Comparison of ENCODE assay signal across 1 cellular context in the genomic region with DNA sequence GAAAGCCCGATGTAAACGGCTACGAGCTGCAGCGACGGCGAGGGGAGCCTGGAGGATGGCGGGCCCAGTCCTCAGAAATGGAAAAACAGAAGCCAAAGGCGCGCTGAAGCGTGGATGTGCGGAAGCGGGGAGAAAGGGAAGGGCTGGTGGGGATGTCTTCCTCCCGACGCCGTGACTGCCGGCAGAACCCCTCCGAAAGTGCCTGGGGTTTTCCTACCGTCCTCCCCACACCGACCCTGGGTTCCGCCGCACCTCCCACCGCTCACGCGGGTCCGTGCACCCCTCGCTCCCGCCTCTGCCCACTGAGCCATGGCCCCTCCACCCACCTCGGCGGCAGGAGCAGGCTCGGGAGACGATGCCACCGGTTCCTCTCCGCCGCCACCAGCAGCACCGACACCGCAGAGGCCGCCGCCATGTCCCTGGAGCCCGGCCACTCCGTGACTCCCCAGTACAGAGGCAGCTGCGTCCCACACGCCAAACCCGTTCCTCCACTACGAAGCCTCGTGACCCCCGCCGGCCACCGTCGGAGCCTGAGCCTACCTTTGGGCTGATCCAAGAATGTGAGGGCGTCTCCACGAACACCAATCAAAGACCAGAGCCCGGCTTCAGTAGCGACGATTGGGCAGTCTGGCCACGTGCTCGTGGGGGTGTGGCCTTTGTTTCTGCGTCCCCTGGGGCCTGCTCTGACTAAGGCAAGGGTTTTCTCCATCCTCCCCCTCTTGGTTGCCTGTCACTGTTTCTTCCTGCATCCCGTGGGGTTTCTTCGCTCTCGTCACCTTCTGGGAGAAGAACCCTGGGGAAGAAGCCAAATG.
A peak's percentile ranks its signal among the peaks of the same experiment; 100 is the strongest.
TF ChIP-seq lines count a peak whose summit lies in the region.

A gene (minus strand): TSS at position 471 of the 812 bp plus-strand sequence. CDS start 56 bp downstream, at position 415.

TF ChIP-seq in HepG2, 621 proteins besides CTCF, POLR2A, EP300 and RAD21 (continued from another document and continues in another):
- TF ChIP-seq, protein P1, sequence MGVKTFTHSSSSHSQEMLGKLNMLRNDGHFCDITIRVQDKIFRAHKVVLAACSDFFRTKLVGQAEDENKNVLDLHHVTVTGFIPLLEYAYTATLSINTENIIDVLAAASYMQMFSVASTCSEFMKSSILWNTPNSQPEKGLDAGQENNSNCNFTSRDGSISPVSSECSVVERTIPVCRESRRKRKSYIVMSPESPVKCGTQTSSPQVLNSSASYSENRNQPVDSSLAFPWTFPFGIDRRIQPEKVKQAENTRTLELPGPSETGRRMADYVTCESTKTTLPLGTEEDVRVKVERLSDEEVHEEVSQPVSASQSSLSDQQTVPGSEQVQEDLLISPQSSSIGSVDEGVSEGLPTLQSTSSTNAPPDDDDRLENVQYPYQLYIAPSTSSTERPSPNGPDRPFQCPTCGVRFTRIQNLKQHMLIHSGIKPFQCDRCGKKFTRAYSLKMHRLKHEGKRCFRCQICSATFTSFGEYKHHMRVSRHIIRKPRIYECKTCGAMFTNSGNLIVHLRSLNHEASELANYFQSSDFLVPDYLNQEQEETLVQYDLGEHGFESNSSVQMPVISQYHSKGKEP (CRISPR knock-in tag; IDR thresholded peaks at IDR 0.05): no peak
- peak; percentile 22; the same call in 1 of the 2 replicates for TF ChIP-seq MIER2 (CRISPR knock-in tag; IDR thresholded peaks at IDR 0.05)
- no peak for TF ChIP-seq ZNF546 (CRISPR knock-in tag; conservative IDR thresholded peaks at IDR 0.05)
- TF ChIP-seq CHCHD3 (CRISPR knock-in tag; IDR thresholded peaks at IDR 0.05): no peak
- peak; percentile 91; the same call in 1 of the 2 replicates for TF ChIP-seq ZNF891 (CRISPR knock-in tag; IDR thresholded peaks at IDR 0.05)
- peak; percentile 84; the same call in 1 of the 2 replicates for TF ChIP-seq ZNF709 (CRISPR knock-in tag; IDR thresholded peaks at IDR 0.05)
- peak; percentile 60; the same call in 1 of the 2 replicates for TF ChIP-seq ZNF790 (CRISPR knock-in tag; IDR thresholded peaks at IDR 0.05; ENCODE audit: borderline replicate concordance)
- peak; percentile 85 for TF ChIP-seq ZFY (CRISPR knock-in tag; IDR thresholded peaks at IDR 0.05)
- TF ChIP-seq KDM5A (IDR thresholded peaks at IDR 0.05; ENCODE audit: borderline replicate concordance, low read length): peak; percentile 76
- peak; percentile 78; the same call in 1 of the 2 replicates for TF ChIP-seq PRMT3 (CRISPR knock-in tag; IDR thresholded peaks at IDR 0.05; ENCODE audit: borderline replicate concordance, low read depth)
- peak; percentile 76; the same call in 1 of the 2 replicates for TF ChIP-seq ZNF782 (CRISPR knock-in tag; IDR thresholded peaks at IDR 0.05; ENCODE audit: borderline replicate concordance)
- TF ChIP-seq, protein P2, sequence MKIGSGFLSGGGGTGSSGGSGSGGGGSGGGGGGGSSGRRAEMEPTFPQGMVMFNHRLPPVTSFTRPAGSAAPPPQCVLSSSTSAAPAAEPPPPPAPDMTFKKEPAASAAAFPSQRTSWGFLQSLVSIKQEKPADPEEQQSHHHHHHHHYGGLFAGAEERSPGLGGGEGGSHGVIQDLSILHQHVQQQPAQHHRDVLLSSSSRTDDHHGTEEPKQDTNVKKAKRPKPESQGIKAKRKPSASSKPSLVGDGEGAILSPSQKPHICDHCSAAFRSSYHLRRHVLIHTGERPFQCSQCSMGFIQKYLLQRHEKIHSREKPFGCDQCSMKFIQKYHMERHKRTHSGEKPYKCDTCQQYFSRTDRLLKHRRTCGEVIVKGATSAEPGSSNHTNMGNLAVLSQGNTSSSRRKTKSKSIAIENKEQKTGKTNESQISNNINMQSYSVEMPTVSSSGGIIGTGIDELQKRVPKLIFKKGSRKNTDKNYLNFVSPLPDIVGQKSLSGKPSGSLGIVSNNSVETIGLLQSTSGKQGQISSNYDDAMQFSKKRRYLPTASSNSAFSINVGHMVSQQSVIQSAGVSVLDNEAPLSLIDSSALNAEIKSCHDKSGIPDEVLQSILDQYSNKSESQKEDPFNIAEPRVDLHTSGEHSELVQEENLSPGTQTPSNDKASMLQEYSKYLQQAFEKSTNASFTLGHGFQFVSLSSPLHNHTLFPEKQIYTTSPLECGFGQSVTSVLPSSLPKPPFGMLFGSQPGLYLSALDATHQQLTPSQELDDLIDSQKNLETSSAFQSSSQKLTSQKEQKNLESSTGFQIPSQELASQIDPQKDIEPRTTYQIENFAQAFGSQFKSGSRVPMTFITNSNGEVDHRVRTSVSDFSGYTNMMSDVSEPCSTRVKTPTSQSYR (CRISPR knock-in tag; IDR thresholded peaks at IDR 0.05; ENCODE audit: borderline replicate concordance): peak; percentile 36; the same call in 1 of the 2 replicates
- no peak for TF ChIP-seq HNRNPUL1 (IDR thresholded peaks at IDR 0.05; ENCODE audit: low read depth, low read length)
- TF ChIP-seq, protein P3, sequence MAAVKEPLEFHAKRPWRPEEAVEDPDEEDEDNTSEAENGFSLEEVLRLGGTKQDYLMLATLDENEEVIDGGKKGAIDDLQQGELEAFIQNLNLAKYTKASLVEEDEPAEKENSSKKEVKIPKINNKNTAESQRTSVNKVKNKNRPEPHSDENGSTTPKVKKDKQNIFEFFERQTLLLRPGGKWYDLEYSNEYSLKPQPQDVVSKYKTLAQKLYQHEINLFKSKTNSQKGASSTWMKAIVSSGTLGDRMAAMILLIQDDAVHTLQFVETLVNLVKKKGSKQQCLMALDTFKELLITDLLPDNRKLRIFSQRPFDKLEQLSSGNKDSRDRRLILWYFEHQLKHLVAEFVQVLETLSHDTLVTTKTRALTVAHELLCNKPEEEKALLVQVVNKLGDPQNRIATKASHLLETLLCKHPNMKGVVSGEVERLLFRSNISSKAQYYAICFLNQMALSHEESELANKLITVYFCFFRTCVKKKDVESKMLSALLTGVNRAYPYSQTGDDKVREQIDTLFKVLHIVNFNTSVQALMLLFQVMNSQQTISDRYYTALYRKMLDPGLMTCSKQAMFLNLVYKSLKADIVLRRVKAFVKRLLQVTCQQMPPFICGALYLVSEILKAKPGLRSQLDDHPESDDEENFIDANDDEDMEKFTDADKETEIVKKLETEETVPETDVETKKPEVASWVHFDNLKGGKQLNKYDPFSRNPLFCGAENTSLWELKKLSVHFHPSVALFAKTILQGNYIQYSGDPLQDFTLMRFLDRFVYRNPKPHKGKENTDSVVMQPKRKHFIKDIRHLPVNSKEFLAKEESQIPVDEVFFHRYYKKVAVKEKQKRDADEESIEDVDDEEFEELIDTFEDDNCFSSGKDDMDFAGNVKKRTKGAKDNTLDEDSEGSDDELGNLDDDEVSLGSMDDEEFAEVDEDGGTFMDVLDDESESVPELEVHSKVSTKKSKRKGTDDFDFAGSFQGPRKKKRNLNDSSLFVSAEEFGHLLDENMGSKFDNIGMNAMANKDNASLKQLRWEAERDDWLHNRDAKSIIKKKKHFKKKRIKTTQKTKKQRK (IDR thresholded peaks at IDR 0.05; ENCODE audit: low read length): no peak
- TF ChIP-seq, protein P4, sequence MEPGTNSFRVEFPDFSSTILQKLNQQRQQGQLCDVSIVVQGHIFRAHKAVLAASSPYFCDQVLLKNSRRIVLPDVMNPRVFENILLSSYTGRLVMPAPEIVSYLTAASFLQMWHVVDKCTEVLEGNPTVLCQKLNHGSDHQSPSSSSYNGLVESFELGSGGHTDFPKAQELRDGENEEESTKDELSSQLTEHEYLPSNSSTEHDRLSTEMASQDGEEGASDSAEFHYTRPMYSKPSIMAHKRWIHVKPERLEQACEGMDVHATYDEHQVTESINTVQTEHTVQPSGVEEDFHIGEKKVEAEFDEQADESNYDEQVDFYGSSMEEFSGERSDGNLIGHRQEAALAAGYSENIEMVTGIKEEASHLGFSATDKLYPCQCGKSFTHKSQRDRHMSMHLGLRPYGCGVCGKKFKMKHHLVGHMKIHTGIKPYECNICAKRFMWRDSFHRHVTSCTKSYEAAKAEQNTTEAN (CRISPR knock-in tag; conservative IDR thresholded peaks at IDR 0.05): peak; percentile 51; the same call in 1 of the 2 replicates
- no peak; the same call in 1 of the 2 replicates for TF ChIP-seq MAZ (IDR thresholded peaks at IDR 0.05; ENCODE audit: borderline replicate concordance, low read depth, low read length)
- TF ChIP-seq MAZ (CRISPR knock-in tag; IDR thresholded peaks at IDR 0.05; ENCODE audit: low read depth): peak; percentile 31; the same call in 1 of the 2 replicates
- TF ChIP-seq, protein P5, sequence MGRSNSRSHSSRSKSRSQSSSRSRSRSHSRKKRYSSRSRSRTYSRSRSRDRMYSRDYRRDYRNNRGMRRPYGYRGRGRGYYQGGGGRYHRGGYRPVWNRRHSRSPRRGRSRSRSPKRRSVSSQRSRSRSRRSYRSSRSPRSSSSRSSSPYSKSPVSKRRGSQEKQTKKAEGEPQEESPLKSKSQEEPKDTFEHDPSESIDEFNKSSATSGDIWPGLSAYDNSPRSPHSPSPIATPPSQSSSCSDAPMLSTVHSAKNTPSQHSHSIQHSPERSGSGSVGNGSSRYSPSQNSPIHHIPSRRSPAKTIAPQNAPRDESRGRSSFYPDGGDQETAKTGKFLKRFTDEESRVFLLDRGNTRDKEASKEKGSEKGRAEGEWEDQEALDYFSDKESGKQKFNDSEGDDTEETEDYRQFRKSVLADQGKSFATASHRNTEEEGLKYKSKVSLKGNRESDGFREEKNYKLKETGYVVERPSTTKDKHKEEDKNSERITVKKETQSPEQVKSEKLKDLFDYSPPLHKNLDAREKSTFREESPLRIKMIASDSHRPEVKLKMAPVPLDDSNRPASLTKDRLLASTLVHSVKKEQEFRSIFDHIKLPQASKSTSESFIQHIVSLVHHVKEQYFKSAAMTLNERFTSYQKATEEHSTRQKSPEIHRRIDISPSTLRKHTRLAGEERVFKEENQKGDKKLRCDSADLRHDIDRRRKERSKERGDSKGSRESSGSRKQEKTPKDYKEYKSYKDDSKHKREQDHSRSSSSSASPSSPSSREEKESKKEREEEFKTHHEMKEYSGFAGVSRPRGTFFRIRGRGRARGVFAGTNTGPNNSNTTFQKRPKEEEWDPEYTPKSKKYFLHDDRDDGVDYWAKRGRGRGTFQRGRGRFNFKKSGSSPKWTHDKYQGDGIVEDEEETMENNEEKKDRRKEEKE (IDR thresholded peaks at IDR 0.05): no peak
- no peak for TF ChIP-seq SOX13 (IDR thresholded peaks at IDR 0.05)
- TF ChIP-seq SOX13 (CRISPR knock-in tag; conservative IDR thresholded peaks at IDR 0.05 in 1 of 2, IDR thresholded peaks at IDR 0.05 in 1 of 2): peak in 1 of 2 experiments; percentile 24; a peak in 2 of 4 replicates
- no peak for TF ChIP-seq ZNF441 (CRISPR knock-in tag; IDR thresholded peaks at IDR 0.05; ENCODE audit: borderline replicate concordance)
- no peak for TF ChIP-seq ATM (IDR thresholded peaks at IDR 0.05; ENCODE audit: borderline replicate concordance)
- no peak for TF ChIP-seq KLF9 (CRISPR knock-in tag; IDR thresholded peaks at IDR 0.05; ENCODE audit: low read depth)
- TF ChIP-seq ZSCAN30 (CRISPR knock-in tag; IDR thresholded peaks at IDR 0.05): no peak
- TF ChIP-seq, protein P6, sequence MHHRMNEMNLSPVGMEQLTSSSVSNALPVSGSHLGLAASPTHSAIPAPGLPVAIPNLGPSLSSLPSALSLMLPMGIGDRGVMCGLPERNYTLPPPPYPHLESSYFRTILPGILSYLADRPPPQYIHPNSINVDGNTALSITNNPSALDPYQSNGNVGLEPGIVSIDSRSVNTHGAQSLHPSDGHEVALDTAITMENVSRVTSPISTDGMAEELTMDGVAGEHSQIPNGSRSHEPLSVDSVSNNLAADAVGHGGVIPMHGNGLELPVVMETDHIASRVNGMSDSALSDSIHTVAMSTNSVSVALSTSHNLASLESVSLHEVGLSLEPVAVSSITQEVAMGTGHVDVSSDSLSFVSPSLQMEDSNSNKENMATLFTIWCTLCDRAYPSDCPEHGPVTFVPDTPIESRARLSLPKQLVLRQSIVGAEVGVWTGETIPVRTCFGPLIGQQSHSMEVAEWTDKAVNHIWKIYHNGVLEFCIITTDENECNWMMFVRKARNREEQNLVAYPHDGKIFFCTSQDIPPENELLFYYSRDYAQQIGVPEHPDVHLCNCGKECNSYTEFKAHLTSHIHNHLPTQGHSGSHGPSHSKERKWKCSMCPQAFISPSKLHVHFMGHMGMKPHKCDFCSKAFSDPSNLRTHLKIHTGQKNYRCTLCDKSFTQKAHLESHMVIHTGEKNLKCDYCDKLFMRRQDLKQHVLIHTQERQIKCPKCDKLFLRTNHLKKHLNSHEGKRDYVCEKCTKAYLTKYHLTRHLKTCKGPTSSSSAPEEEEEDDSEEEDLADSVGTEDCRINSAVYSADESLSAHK (CRISPR knock-in tag; IDR thresholded peaks at IDR 0.05; ENCODE audit: borderline replicate concordance): no peak
- TF ChIP-seq NCOA5 (CRISPR knock-in tag; IDR thresholded peaks at IDR 0.05): no peak
- TF ChIP-seq MAFF (IDR thresholded peaks at IDR 0.05; ENCODE audit: low read depth, low read length): no peak
- no peak for TF ChIP-seq NFE2 (CRISPR knock-in tag; IDR thresholded peaks at IDR 0.05)
- TF ChIP-seq, protein P7, sequence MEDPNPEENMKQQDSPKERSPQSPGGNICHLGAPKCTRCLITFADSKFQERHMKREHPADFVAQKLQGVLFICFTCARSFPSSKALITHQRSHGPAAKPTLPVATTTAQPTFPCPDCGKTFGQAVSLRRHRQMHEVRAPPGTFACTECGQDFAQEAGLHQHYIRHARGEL (CRISPR knock-in tag; IDR thresholded peaks at IDR 0.05): no peak
- no peak for TF ChIP-seq ZEB1 (IDR thresholded peaks at IDR 0.05; ENCODE audit: insufficient replicate concordance, low read depth)
- TF ChIP-seq ZNF766 (CRISPR knock-in tag; IDR thresholded peaks at IDR 0.05; ENCODE audit: borderline replicate concordance): peak; percentile 24; the same call in 1 of the 2 replicates
- no peak; the same call in 1 of the 2 replicates for TF ChIP-seq JUND (CRISPR knock-in tag; IDR thresholded peaks at IDR 0.05)
- TF ChIP-seq MTA1 (CRISPR knock-in tag; IDR thresholded peaks at IDR 0.05; ENCODE audit: borderline replicate concordance): 0 out of 2 replicates have a peak, but pooled peaks have one; percentile 68
- no peak for TF ChIP-seq ZNF619 (CRISPR knock-in tag; IDR thresholded peaks at IDR 0.05)
- TF ChIP-seq ZNF432 (CRISPR knock-in tag; IDR thresholded peaks at IDR 0.05; ENCODE audit: borderline replicate concordance): no peak
- TF ChIP-seq ESRRA (CRISPR knock-in tag; IDR thresholded peaks at IDR 0.05; ENCODE audit: low read depth): peak; percentile 57; the same call in 1 of the 2 replicates
- no peak for TF ChIP-seq ADNP (CRISPR knock-in tag; IDR thresholded peaks at IDR 0.05)
- TF ChIP-seq BHLHE40 (IDR thresholded peaks at IDR 0.05; ENCODE audit: low read length): peak; percentile 60; the same call in 1 of the 2 replicates
- TF ChIP-seq SRSF4 (IDR thresholded peaks at IDR 0.05; ENCODE audit: low read depth, low read length, poor library complexity, severe bottlenecking): no peak
- TF ChIP-seq BRD4 (CRISPR knock-in tag; IDR thresholded peaks at IDR 0.05): no peak; the same call in 1 of the 2 replicates
- 0 out of 2 replicates have a peak, but pooled peaks have one; percentile 28 for TF ChIP-seq ZMYM2 (CRISPR knock-in tag; IDR thresholded peaks at IDR 0.05)
- TF ChIP-seq ZNF205 (CRISPR knock-in tag; IDR thresholded peaks at IDR 0.05): peak; percentile 74; the same call in 1 of the 2 replicates
- TF ChIP-seq ZNF550 (CRISPR knock-in tag; IDR thresholded peaks at IDR 0.05; ENCODE audit: borderline replicate concordance): no peak
- TF ChIP-seq ZC3H4 (CRISPR knock-in tag; IDR thresholded peaks at IDR 0.05; ENCODE audit: borderline replicate concordance): no peak
- TF ChIP-seq ZNF614 (CRISPR knock-in tag; IDR thresholded peaks at IDR 0.05; ENCODE audit: borderline replicate concordance): peak; percentile 68; the same call in 1 of the 2 replicates
